28 cellular contexts compared by ENCODE assay signal in the genomic region with DNA sequence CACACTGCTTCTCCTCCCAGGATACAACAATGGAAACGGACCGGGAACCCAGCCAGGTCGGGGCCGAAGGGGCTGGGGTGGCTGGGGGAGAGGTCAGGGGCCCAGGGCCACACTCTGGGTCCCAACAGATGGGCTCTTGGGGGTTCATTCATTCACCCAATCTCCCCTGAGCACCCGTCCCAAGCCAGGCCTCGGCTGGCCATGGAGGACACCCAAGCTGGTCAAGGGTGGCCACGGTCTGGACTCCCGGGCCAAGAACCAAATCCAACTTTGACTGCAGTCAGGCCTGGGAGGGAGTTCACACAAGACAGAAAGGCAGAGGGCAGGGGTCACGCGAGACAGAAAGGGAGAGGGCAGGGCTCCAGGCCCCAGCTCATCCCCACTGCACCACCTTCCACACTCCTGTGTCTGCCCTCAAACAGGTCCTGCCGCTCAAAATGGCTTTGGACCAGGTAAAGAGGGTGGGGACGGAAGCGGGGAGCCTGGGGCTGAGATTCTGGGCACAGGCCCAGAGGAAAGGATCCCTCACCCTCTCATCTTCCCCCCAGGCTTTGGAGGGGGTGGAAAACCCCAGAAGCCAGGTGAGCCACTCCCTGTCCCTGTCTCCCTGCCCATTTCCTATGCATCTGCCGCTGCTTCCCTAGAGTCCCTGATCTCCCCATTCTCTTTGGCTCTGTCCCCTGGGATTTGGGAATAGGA. TPM values are rescaled to one million over a fixed set of nuclear protein-coding genes. Genes with fewer than 3 reads are reported as not detected.
"Had no signal": no experiment of that assay in that cellular context is flagged by ENCODE, and none has a peak within 500 bp of the region (broad histone marks: within the 10 kb centered on the region; RNA-seq: fewer than 3 reads in every experiment).

No MANE protein-coding gene starts in this region.

- H3K36me3 Mint-ChIP-seq: activated naive CD8-positive, alpha-beta T cell treated with anti-CD3 and anti-CD28 coated beads, Interleukin-2, amount 10 ng/mL, durations not matched to agents 7 days and 5 days; T-cell had no signal

- H3K9me3 Mint-ChIP-seq: activated CD8-positive, alpha-beta T cell treated with anti-CD3 and anti-CD28 coated beads for 36 hours; activated naive CD8-positive, alpha-beta T cell treated with anti-CD3 and anti-CD28 coated beads, Interleukin-2, amount 10 ng/mL, durations not matched to agents 7 days and 5 days; activated T-cell treated with anti-CD3 and anti-CD28 coated beads, Interleukin-2, amount 50 U/mL, for 72 hours; activated T-helper 2 cell treated with anti-CD3 and anti-CD28 coated beads, Interferon-gamma antibody, Interleukin-2, Interleukin-4, amounts not matched to agents 10 μg/mL and 5 μg/mL and 100 μg/mL, durations not matched to agents 14 hours and 24 hours and 36 hours; T-cell had no signal

- H3K36me3 ChIP-seq: adrenal gland had no signal

- H3K27me3 ChIP-seq: adrenal gland had no signal

- H3K4me1 ChIP-seq: adrenal gland had no signal

- ATAC-seq: activated CD4-positive, alpha-beta T cell treated with anti-CD3 and anti-CD28 coated beads for 36 hours; activated CD8-positive, alpha-beta T cell treated with anti-CD3 and anti-CD28 coated beads for 36 hours; activated T-cell treated with anti-CD3 and anti-CD28 coated beads, Interleukin-2, amount 50 U/mL, for 72 hours; K562; T-cell had no signal

- H3K4me3 ChIP-seq: adrenal gland, K562, SK-N-MC had no signal

- H3K27ac ChIP-seq: adrenal gland, SK-N-MC, VCaP had no signal

- H3K27ac Mint-ChIP-seq: activated CD4-positive, alpha-beta T cell treated with anti-CD3 and anti-CD28 coated beads for 36 hours; activated CD8-positive, alpha-beta T cell treated with anti-CD3 and anti-CD28 coated beads for 36 hours; activated naive CD8-positive, alpha-beta T cell treated with anti-CD3 and anti-CD28 coated beads, Interleukin-2, amount 10 ng/mL, durations not matched to agents 7 days and 5 days; activated T-cell treated with anti-CD3 and anti-CD28 coated beads, Interleukin-2, amount 50 U/mL, for 72 hours; activated T-helper 2 cell treated with anti-CD3 and anti-CD28 coated beads, Interferon-gamma antibody, Interleukin-2, Interleukin-4, amounts not matched to agents 10 μg/mL and 5 μg/mL and 100 μg/mL, durations not matched to agents 14 hours and 24 hours and 36 hours; T-cell had no signal

- DNase-seq: activated CD4-positive, alpha-beta T cell treated with anti-CD3 and anti-CD28 coated beads for 36 hours; activated CD4-positive, alpha-beta T cell treated with anti-CD3 and anti-CD28 coated beads, Interleukin-2, amount 50 U/mL, for 1 hour; activated CD4-positive, CD25-positive, alpha-beta regulatory T cell; activated CD8-positive, alpha-beta memory T cell treated with anti-CD3 and anti-CD28 coated beads, Interleukin-2, amount 50 U/mL, for 4 hours; activated CD8-positive, alpha-beta T cell treated with anti-CD3 and anti-CD28 coated beads for 36 hours; activated naive CD4-positive, alpha-beta T cell treated with anti-CD3 and anti-CD28 coated beads, Interleukin-2, amount 50 U/mL, for 16 hours; activated naive CD8-positive, alpha-beta T cell treated with anti-CD3 and anti-CD28 coated beads, Interleukin-2, amount 10 ng/mL, durations not matched to agents 7 days and 5 days; activated T-cell treated with anti-CD3 and anti-CD28 coated beads, Interleukin-2, amount 50 U/mL, for 72 hours; adrenal gland; anterior cingulate cortex; caudate nucleus; Karpas-422; NCI-H1105 treated with DMSO at 0.1 percent for 48 hours; NCI-H146; NCI-H187 treated with DMSO at 0.1 percent for 48 hours; NCI-H2107; NCI-H345; NCI-H510A; NCI-H526 treated with DMSO at 0.1 percent for 48 hours; NK-92 treated with Interleukin-12 subunit alpha and Interleukin-12 subunit beta, amount 100 ng/mL, for 24 hours; OCI-M1; T-cell; T-helper 2 cell had no signal

- H3K4me1 Mint-ChIP-seq: activated CD4-positive, alpha-beta T cell treated with anti-CD3 and anti-CD28 coated beads for 36 hours; activated naive CD8-positive, alpha-beta T cell treated with anti-CD3 and anti-CD28 coated beads, Interleukin-2, amount 10 ng/mL, durations not matched to agents 7 days and 5 days; T-cell had no signal

- H3K4me3 Mint-ChIP-seq: activated CD4-positive, alpha-beta T cell treated with anti-CD3 and anti-CD28 coated beads for 36 hours; activated CD8-positive, alpha-beta T cell treated with anti-CD3 and anti-CD28 coated beads for 36 hours; activated naive CD8-positive, alpha-beta T cell treated with anti-CD3 and anti-CD28 coated beads, Interleukin-2, amount 10 ng/mL, durations not matched to agents 7 days and 5 days; activated T-cell treated with anti-CD3 and anti-CD28 coated beads, Interleukin-2, amount 50 U/mL, for 72 hours; T-cell had no signal

- H3K9me3 ChIP-seq: adrenal gland had no signal

- H3K27me3 Mint-ChIP-seq: activated CD4-positive, alpha-beta T cell treated with anti-CD3 and anti-CD28 coated beads for 36 hours; activated CD8-positive, alpha-beta T cell treated with anti-CD3 and anti-CD28 coated beads for 36 hours had no signal

RNA-seq across cellular contexts. Expression of a gene that starts 20.2 kb away (rescaled TPM):
- total RNA-seq: activated CD4-positive, alpha-beta T cell treated with anti-CD3 and anti-CD28 coated beads for 36 hours; activated CD8-positive, alpha-beta T cell treated with anti-CD3 and anti-CD28 coated beads for 36 hours; activated naive CD8-positive, alpha-beta T cell treated with anti-CD3 and anti-CD28 coated beads, Interleukin-2, amount 10 ng/mL, durations not matched to agents 7 days and 5 days; cerebellum had no signal

RNA-seq across cellular contexts. Expression of a gene that starts 25.5 kb away (rescaled TPM):
- total RNA-seq: activated CD4-positive, alpha-beta T cell treated with anti-CD3 and anti-CD28 coated beads for 36 hours; activated CD8-positive, alpha-beta T cell treated with anti-CD3 and anti-CD28 coated beads for 36 hours; activated naive CD8-positive, alpha-beta T cell treated with anti-CD3 and anti-CD28 coated beads, Interleukin-2, amount 10 ng/mL, durations not matched to agents 7 days and 5 days; activated T-cell treated with anti-CD3 and anti-CD28 coated beads, Interleukin-2, amount 50 U/mL, for 72 hours; activated T-helper 2 cell treated with anti-CD3 and anti-CD28 coated beads, Interferon-gamma antibody, Interleukin-2, Interleukin-4, amounts not matched to agents 10 μg/mL and 5 μg/mL and 100 μg/mL, durations not matched to agents 14 hours and 24 hours and 36 hours; cerebellum had no signal
